ENCODE assay signal across 9 cellular contexts in the genomic region with DNA sequence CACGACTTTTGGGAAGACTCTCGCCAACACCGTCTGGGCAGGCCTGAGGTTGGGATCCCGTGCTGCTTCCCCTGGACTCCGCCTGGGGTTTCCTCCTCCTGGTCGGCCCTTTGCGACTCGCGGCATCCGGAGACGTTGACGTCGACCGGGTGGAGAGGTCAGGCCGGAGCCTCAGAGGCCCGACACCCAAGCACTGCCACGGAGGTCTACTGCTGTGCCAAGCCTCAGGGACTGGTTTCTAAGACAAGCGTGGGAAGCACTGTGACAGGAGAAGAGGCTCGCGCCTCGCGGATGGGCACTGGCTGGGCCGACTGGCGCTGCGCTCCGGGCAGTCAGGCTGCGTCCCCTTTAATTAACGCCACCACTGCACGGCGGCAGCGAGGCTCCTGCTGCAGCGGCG. TPM values are rescaled to one million over a fixed set of nuclear protein-coding genes. Genes with fewer than 3 reads are reported as not detected.
"Had no signal": no experiment of that assay in that cellular context is flagged by ENCODE, and none has a peak within 500 bp of the region (broad histone marks: within the 10 kb centered on the region; RNA-seq: fewer than 3 reads in every experiment).

No MANE protein-coding gene starts in this region.

RNA-seq across cellular contexts. Expression of a gene that starts 7.9 kb away (rescaled TPM):
- total RNA-seq: LHCN-M2, MCF 10A, NCI-H460, OCI-LY7, PC-9, Right ventricle myocardium superior, RPMI7951, SJSA1 had no signal
- polyA plus RNA-seq: SK-N-SH had no signal
